In genomic region chr15:75616766-75617165, GRCh38 we compare ENCODE assay signal across 1 cellular context.
TF ChIP-seq lines count a peak whose summit lies in the region.

No MANE protein-coding gene starts in this region.

TF ChIP-seq in HCT116, 20 proteins besides CTCF, POLR2A, EP300 and RAD21:
- TF ChIP-seq ATF3 (IDR thresholded peaks at IDR 0.05) (no peak), SIN3A (IDR thresholded peaks at IDR 0.05; ENCODE audit: low read depth) (no peak), ELF1 (IDR thresholded peaks at IDR 0.05; ENCODE audit: borderline replicate concordance, low read depth) (no peak), SRF (IDR thresholded peaks at IDR 0.05; ENCODE audit: low read depth) (no peak), MAX (IDR thresholded peaks at IDR 0.05) (no peak), ZNF274 (IDR thresholded peaks at IDR 0.05; ENCODE audit: low read depth, low read length) (no peak), ZBTB33 (IDR thresholded peaks at IDR 0.05; ENCODE audit: extremely low read depth, insufficient replicate concordance, low read length) (no peak), EZH2 (IDR thresholded peaks at IDR 0.05) (no peak), EZH2phosphoT487 (IDR thresholded peaks at IDR 0.05; ENCODE audit: borderline replicate concordance) (no peak), CEBPB (IDR thresholded peaks at IDR 0.05; ENCODE audit: low read depth) (no peak), REST (IDR thresholded peaks at IDR 0.05; ENCODE audit: low read depth) (no peak), FOSL1 (IDR thresholded peaks at IDR 0.05; ENCODE audit: low read depth) (no peak), JUND (IDR thresholded peaks at IDR 0.05) (no peak)
